In genomic region chr10:52488606-52489485, GRCh38 we compare ENCODE assay signal across 8 cellular contexts.
DNase-seq lines count a peak whose midpoint lies in the region; ATAC-seq and TF ChIP-seq lines count a peak whose summit lies in the region.

No MANE protein-coding gene starts in this region.

- no peaks in the 10 kb centered on the region for H3K36me3 ChIP-seq in Loucy (ENCODE audit: insufficient read depth, low read length)

- H3K27me3 ChIP-seq in Loucy (ENCODE audit: insufficient read depth, low read length, poor library complexity, severe bottlenecking), result no peaks in the 10 kb centered on the region

- no peaks in the 10 kb centered on the region for H4K20me1 ChIP-seq in Loucy (ENCODE audit: insufficient read depth, low read length, poor library complexity, severe bottlenecking)

- no peaks in the 10 kb centered on the region for H3K4me1 ChIP-seq in Loucy (ENCODE audit: insufficient read depth, low read length, poor library complexity, severe bottlenecking)

- no peak overlapping the region for H3K4me3 ChIP-seq in Loucy (ENCODE audit: low read length, poor library complexity, severe bottlenecking)

- H3K79me2 ChIP-seq in Loucy (ENCODE audit: insufficient read depth, low read length), result no peaks in the 10 kb centered on the region

- no peaks in the 10 kb centered on the region for H3K36me3 Mint-ChIP-seq in nephron (ENCODE audit: low read depth)
- H3K36me3 Mint-ChIP-seq in activated CD4-positive, alpha-beta memory T cell treated with anti-CD3 and anti-CD28 coated beads, Interleukin-2, amount 10 ng/mL, durations not matched to agents 7 days and 5 days (ENCODE audit: low read depth), result no peaks in the 10 kb centered on the region

- no peaks in the 10 kb centered on the region for H3K9me3 Mint-ChIP-seq in nephron
- no peaks in the 10 kb centered on the region for H3K9me3 Mint-ChIP-seq in activated CD4-positive, alpha-beta memory T cell treated with anti-CD3 and anti-CD28 coated beads, Interleukin-2, amount 10 ng/mL, durations not matched to agents 7 days and 5 days

- TF ChIP-seq CTCF in Loucy (conservative IDR thresholded peaks at IDR 0.05; ENCODE audit: low read length), result peak; percentile 71
- peak; percentile 57 to 74 (median 59) for TF ChIP-seq CTCF in nephron (IDR thresholded peaks at IDR 0.05; ENCODE audit: unreplicated experiment in 3 of 3)

- H3K4me3 Mint-ChIP-seq in nephron, result no peak overlapping the region
- H3K4me3 Mint-ChIP-seq in activated CD4-positive, alpha-beta memory T cell treated with anti-CD3 and anti-CD28 coated beads, Interleukin-2, amount 10 ng/mL, durations not matched to agents 7 days and 5 days, result no peak overlapping the region

- ATAC-seq in GM18502 (IDR thresholded peaks at IDR 0.05; ENCODE audit: poor library complexity, unreplicated experiment), result no peak

- H3K9me2 ChIP-seq in Loucy (replicated peaks; ENCODE audit: low read depth, low read length), result no peaks in the 10 kb centered on the region

- no peaks in the 10 kb centered on the region for H3K9me3 ChIP-seq in Loucy (ENCODE audit: insufficient read depth, low read depth, low read length)

- POLR2A ChIA-PET in activated CD4-positive, alpha-beta memory T cell treated with anti-CD3 and anti-CD28 coated beads, Interleukin-2, amount 10 ng/mL, durations not matched to agents 7 days and 5 days (lab: Charles Lee), result no interaction called here

- CTCF ChIA-PET in activated CD4-positive, alpha-beta memory T cell treated with anti-CD3 and anti-CD28 coated beads, Interleukin-2, amount 10 ng/mL, durations not matched to agents 7 days and 5 days (lab: Charles Lee), result no interaction called here

- H3K9ac ChIP-seq in Loucy (ENCODE audit: low read depth, low read length, poor library complexity, severe bottlenecking), result no peak overlapping the region

- H3K27me3 Mint-ChIP-seq in nephron (ENCODE audit: low read depth), result no peaks in the 10 kb centered on the region
- H3K27me3 Mint-ChIP-seq in activated CD4-positive, alpha-beta memory T cell treated with anti-CD3 and anti-CD28 coated beads, Interleukin-2, amount 10 ng/mL, durations not matched to agents 7 days and 5 days, result no peaks in the 10 kb centered on the region

- no peaks in the 10 kb centered on the region for H3F3A ChIP-seq in Loucy (ENCODE audit: low read depth)

- no peak overlapping the region for H2AFZ ChIP-seq in Loucy (ENCODE audit: low read length)

- H3K4me1 Mint-ChIP-seq in nephron, result peaks cover 4% of the 10 kb centered on the region
- H3K4me1 Mint-ChIP-seq in activated CD4-positive, alpha-beta memory T cell treated with anti-CD3 and anti-CD28 coated beads, Interleukin-2, amount 10 ng/mL, durations not matched to agents 7 days and 5 days, result no peaks in the 10 kb centered on the region

- no peak overlapping the region for H3K4me2 ChIP-seq in Loucy (ENCODE audit: low read depth, low read length, poor library complexity, severe bottlenecking)

- H3K27ac Mint-ChIP-seq in nephron, result no peak overlapping the region
- no peak overlapping the region for H3K27ac Mint-ChIP-seq in activated CD4-positive, alpha-beta memory T cell treated with anti-CD3 and anti-CD28 coated beads, Interleukin-2, amount 10 ng/mL, durations not matched to agents 7 days and 5 days

- DNase-seq in GM04504 (ENCODE audit: low read depth) (peak; percentile 44), dedifferentiated amniotic fluid mesenchymal stem cell (ENCODE audit: extremely low spot score) (peak; percentile 66), NCI-H2029 treated with DMSO at 0.1 percent for 48 hours (lab: John Stamatoyannopoulos, UW) (no peak), NCI-H128 (lab: John Stamatoyannopoulos, UW; ENCODE audit: unreplicated experiment) (no peak)
- DNase-seq in activated CD4-positive, alpha-beta memory T cell treated with anti-CD3 and anti-CD28 coated beads, Interleukin-2, amount 10 ng/mL, durations not matched to agents 7 days and 5 days, result no peak

Comparison
In these comparisons a context has a peak if more than half of its experiments do, and no peak if none do; other contexts are left out.
1. DNase-seq: peak in GM04504 (single experiment) and dedifferentiated amniotic fluid mesenchymal stem cell (single experiment); none in NCI-H2029 treated with DMSO at 0.1 percent for 48 hours (single experiment), NCI-H128 (single experiment) and activated CD4-positive, alpha-beta memory T cell treated with anti-CD3 and anti-CD28 coated beads, Interleukin-2, amount 10 ng/mL, durations not matched to agents 7 days and 5 days (single experiment).